Comparison of ENCODE assay signal across 1 cellular context in genomic region chr5:158461240-158461854, GRCh38.
TF ChIP-seq lines count a peak whose summit lies in the region.

No MANE protein-coding gene starts in this region.

TF ChIP-seq in HepG2, 621 proteins besides CTCF, POLR2A, EP300 and RAD21 (continued from another document and continues in another):
- TF ChIP-seq, protein P1, sequence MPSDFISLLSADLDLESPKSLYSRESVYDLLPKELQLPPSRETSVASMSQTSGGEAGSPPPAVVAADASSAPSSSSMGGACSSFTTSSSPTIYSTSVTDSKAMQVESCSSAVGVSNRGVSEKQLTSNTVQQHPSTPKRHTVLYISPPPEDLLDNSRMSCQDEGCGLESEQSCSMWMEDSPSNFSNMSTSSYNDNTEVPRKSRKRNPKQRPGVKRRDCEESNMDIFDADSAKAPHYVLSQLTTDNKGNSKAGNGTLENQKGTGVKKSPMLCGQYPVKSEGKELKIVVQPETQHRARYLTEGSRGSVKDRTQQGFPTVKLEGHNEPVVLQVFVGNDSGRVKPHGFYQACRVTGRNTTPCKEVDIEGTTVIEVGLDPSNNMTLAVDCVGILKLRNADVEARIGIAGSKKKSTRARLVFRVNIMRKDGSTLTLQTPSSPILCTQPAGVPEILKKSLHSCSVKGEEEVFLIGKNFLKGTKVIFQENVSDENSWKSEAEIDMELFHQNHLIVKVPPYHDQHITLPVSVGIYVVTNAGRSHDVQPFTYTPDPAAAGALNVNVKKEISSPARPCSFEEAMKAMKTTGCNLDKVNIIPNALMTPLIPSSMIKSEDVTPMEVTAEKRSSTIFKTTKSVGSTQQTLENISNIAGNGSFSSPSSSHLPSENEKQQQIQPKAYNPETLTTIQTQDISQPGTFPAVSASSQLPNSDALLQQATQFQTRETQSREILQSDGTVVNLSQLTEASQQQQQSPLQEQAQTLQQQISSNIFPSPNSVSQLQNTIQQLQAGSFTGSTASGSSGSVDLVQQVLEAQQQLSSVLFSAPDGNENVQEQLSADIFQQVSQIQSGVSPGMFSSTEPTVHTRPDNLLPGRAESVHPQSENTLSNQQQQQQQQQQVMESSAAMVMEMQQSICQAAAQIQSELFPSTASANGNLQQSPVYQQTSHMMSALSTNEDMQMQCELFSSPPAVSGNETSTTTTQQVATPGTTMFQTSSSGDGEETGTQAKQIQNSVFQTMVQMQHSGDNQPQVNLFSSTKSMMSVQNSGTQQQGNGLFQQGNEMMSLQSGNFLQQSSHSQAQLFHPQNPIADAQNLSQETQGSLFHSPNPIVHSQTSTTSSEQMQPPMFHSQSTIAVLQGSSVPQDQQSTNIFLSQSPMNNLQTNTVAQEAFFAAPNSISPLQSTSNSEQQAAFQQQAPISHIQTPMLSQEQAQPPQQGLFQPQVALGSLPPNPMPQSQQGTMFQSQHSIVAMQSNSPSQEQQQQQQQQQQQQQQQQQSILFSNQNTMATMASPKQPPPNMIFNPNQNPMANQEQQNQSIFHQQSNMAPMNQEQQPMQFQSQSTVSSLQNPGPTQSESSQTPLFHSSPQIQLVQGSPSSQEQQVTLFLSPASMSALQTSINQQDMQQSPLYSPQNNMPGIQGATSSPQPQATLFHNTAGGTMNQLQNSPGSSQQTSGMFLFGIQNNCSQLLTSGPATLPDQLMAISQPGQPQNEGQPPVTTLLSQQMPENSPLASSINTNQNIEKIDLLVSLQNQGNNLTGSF (CRISPR knock-in tag; IDR thresholded peaks at IDR 0.05) = no peak
- TF ChIP-seq, protein P2, sequence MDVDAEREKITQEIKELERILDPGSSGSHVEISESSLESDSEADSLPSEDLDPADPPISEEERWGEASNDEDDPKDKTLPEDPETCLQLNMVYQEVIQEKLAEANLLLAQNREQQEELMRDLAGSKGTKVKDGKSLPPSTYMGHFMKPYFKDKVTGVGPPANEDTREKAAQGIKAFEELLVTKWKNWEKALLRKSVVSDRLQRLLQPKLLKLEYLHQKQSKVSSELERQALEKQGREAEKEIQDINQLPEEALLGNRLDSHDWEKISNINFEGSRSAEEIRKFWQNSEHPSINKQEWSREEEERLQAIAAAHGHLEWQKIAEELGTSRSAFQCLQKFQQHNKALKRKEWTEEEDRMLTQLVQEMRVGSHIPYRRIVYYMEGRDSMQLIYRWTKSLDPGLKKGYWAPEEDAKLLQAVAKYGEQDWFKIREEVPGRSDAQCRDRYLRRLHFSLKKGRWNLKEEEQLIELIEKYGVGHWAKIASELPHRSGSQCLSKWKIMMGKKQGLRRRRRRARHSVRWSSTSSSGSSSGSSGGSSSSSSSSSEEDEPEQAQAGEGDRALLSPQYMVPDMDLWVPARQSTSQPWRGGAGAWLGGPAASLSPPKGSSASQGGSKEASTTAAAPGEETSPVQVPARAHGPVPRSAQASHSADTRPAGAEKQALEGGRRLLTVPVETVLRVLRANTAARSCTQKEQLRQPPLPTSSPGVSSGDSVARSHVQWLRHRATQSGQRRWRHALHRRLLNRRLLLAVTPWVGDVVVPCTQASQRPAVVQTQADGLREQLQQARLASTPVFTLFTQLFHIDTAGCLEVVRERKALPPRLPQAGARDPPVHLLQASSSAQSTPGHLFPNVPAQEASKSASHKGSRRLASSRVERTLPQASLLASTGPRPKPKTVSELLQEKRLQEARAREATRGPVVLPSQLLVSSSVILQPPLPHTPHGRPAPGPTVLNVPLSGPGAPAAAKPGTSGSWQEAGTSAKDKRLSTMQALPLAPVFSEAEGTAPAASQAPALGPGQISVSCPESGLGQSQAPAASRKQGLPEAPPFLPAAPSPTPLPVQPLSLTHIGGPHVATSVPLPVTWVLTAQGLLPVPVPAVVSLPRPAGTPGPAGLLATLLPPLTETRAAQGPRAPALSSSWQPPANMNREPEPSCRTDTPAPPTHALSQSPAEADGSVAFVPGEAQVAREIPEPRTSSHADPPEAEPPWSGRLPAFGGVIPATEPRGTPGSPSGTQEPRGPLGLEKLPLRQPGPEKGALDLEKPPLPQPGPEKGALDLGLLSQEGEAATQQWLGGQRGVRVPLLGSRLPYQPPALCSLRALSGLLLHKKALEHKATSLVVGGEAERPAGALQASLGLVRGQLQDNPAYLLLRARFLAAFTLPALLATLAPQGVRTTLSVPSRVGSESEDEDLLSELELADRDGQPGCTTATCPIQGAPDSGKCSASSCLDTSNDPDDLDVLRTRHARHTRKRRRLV (CRISPR knock-in tag; IDR thresholded peaks at IDR 0.05) = 0 out of 2 replicates have a peak, but pooled peaks have one; percentile 53
- peak; percentile 100 for TF ChIP-seq ARID5B (CRISPR knock-in tag; IDR thresholded peaks at IDR 0.05)
- peak; percentile 21; the same call in 1 of the 2 replicates for TF ChIP-seq FOSL1 (CRISPR knock-in tag; IDR thresholded peaks at IDR 0.05; ENCODE audit: borderline replicate concordance)
- TF ChIP-seq HCFC1 (IDR thresholded peaks at IDR 0.05; ENCODE audit: low read depth, low read length) = no peak
- no peak for TF ChIP-seq DMTF1 (CRISPR knock-in tag; IDR thresholded peaks at IDR 0.05)
- TF ChIP-seq NFE2 (CRISPR knock-in tag; IDR thresholded peaks at IDR 0.05) = no peak
- TF ChIP-seq ZNF281 (CRISPR knock-in tag; IDR thresholded peaks at IDR 0.05; ENCODE audit: borderline replicate concordance) = peak; percentile 66; the same call in 1 of the 2 replicates
- peak; percentile 99 for TF ChIP-seq PAXIP1 (CRISPR knock-in tag; conservative IDR thresholded peaks at IDR 0.05)
- peak; percentile 99 for TF ChIP-seq SALL1 (CRISPR knock-in tag; IDR thresholded peaks at IDR 0.05)
- peak; percentile 64; the same call in 1 of the 2 replicates for TF ChIP-seq DMAP1 (CRISPR knock-in tag; IDR thresholded peaks at IDR 0.05)
- TF ChIP-seq ERF (CRISPR knock-in tag; IDR thresholded peaks at IDR 0.05) = peak; percentile 87
- TF ChIP-seq BCL3 (CRISPR knock-in tag; IDR thresholded peaks at IDR 0.05) = peak; percentile 70; the same call in 1 of the 2 replicates
- peak; percentile 69; the same call in 1 of the 2 replicates for TF ChIP-seq MXD4 (CRISPR knock-in tag; IDR thresholded peaks at IDR 0.05)
- TF ChIP-seq ASH2L (IDR thresholded peaks at IDR 0.05; ENCODE audit: insufficient read length, low read depth, low read length) = peak; percentile 81
- TF ChIP-seq TCF7 (IDR thresholded peaks at IDR 0.05; ENCODE audit: low read depth) = peak; percentile 50; the same call in 1 of the 2 replicates
- TF ChIP-seq ESRRA (CRISPR knock-in tag; IDR thresholded peaks at IDR 0.05; ENCODE audit: low read depth) = peak; percentile 96
- TF ChIP-seq KDM5A (IDR thresholded peaks at IDR 0.05; ENCODE audit: borderline replicate concordance, low read length) = no peak
- TF ChIP-seq ZBTB39 (CRISPR knock-in tag; IDR thresholded peaks at IDR 0.05) = 0 out of 2 replicates have a peak, but pooled peaks have one; percentile 75
